Comparison of ENCODE assay signal across 8 cellular contexts in the genomic region with DNA sequence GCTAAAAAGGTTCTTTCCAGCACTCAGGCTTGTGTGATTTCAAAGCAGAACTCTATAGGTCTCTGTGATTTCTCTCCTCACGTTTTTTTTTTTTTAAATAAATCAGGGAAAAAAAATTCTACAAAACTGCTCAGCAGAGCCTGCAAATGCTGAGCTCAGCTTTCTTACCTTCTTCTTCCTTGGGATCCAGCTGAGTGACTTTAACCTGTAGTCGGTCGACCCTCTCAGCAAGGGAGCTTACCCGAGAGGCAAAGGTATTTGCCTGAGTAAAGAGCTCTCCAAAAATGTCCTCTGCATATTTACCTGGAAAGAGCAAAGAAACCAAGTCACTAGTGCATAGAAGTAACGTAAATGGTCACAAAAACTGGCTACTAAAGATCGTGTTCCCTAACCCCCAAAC. TPM values are rescaled to one million over a fixed set of nuclear protein-coding genes. Genes with fewer than 3 reads are reported as not detected.
A peak's percentile ranks its signal among the peaks of the same experiment; 100 is the strongest.
DNase-seq lines count a peak whose midpoint lies in the region; ATAC-seq and TF ChIP-seq lines count a peak whose summit lies in the region.

No MANE protein-coding gene starts in this region.

- ATAC-seq in HG03175 (IDR thresholded peaks at IDR 0.05; ENCODE audit: unreplicated experiment) (no peak), HG02852 (IDR thresholded peaks at IDR 0.05; ENCODE audit: unreplicated experiment) (no peak)

- no peaks in the 10 kb centered on the region for H3K27me3 ChIP-seq in tibial artery

- peak overlapping the region; percentile 89 for H3K27ac Mint-ChIP-seq in activated T-cell treated with anti-CD3 and anti-CD28 coated beads, Interleukin-2, amount 50 U/mL, for 24 hours
- peak overlapping the region; percentile 82 for H3K27ac Mint-ChIP-seq in activated T-helper 2 cell treated with anti-CD3 and anti-CD28 coated beads, Interferon-gamma antibody, Interleukin-2, Interleukin-4, amounts not matched to agents 10 μg/mL and 5 μg/mL and 100 μg/mL, durations not matched to agents 14 hours and 24 hours and 36 hours

- H3K4me1 ChIP-seq in tibial artery: peaks cover 8 to 77% (median 50%) of the 10 kb centered on the region in 4 donors

- intact Hi-C loops in activated T-helper 2 cell treated with anti-CD3 and anti-CD28 coated beads, Interferon-gamma antibody, Interleukin-2, Interleukin-4, amounts not matched to agents 10 μg/mL and 5 μg/mL and 100 μg/mL, durations not matched to agents 14 hours and 24 hours and 36 hours (cut with micrococcal nuclease): loop anchor here (1.0 to 2.0 kb wide), 2 partner anchors 26 to 64 kb away; no protein-coding TSS in a partner anchor
- intact Hi-C loops in tibial artery (cut with DNase I; ENCODE audit: low total_unique reads): loop anchor here (5.0 kb wide), 1 partner anchor 184 kb away; a partner anchor contains a TSS

- peaks cover 39 to 44% (median 41%) of the 10 kb centered on the region in 3 donors for H3K36me3 ChIP-seq in tibial artery

- no peaks in the 10 kb centered on the region for H3K9me3 Mint-ChIP-seq in activated T-cell treated with anti-CD3 and anti-CD28 coated beads, Interleukin-2, amount 50 U/mL, for 24 hours
- H3K9me3 Mint-ChIP-seq in activated T-helper 2 cell treated with anti-CD3 and anti-CD28 coated beads, Interferon-gamma antibody, Interleukin-2, Interleukin-4, amounts not matched to agents 10 μg/mL and 5 μg/mL and 100 μg/mL, durations not matched to agents 14 hours and 24 hours and 36 hours: no peaks in the 10 kb centered on the region

- H3K4me3 Mint-ChIP-seq in activated T-cell treated with anti-CD3 and anti-CD28 coated beads, Interleukin-2, amount 50 U/mL, for 24 hours: peak overlapping the region; percentile 18
- no peak overlapping the region for H3K4me3 Mint-ChIP-seq in activated T-helper 2 cell treated with anti-CD3 and anti-CD28 coated beads, Interferon-gamma antibody, Interleukin-2, Interleukin-4, amounts not matched to agents 10 μg/mL and 5 μg/mL and 100 μg/mL, durations not matched to agents 14 hours and 24 hours and 36 hours (ENCODE audit: low read depth)

- H3K36me3 Mint-ChIP-seq in activated T-cell treated with anti-CD3 and anti-CD28 coated beads, Interleukin-2, amount 50 U/mL, for 24 hours (ENCODE audit: low read depth): peaks cover 70% of the 10 kb centered on the region
- peaks cover 62% of the 10 kb centered on the region for H3K36me3 Mint-ChIP-seq in activated T-helper 2 cell treated with anti-CD3 and anti-CD28 coated beads, Interferon-gamma antibody, Interleukin-2, Interleukin-4, amounts not matched to agents 10 μg/mL and 5 μg/mL and 100 μg/mL, durations not matched to agents 14 hours and 24 hours and 36 hours (ENCODE audit: low read depth)

- H3K9me3 ChIP-seq in tibial artery: no peaks in the 10 kb centered on the region

- no peak overlapping the region for H3K4me3 ChIP-seq in tibial artery

- no peak for TF ChIP-seq CTCF in tibial artery (IDR thresholded peaks at IDR 0.05)

- no peaks in the 10 kb centered on the region for H3K27me3 Mint-ChIP-seq in activated T-cell treated with anti-CD3 and anti-CD28 coated beads, Interleukin-2, amount 50 U/mL, for 24 hours
- no peaks in the 10 kb centered on the region for H3K27me3 Mint-ChIP-seq in activated T-helper 2 cell treated with anti-CD3 and anti-CD28 coated beads, Interferon-gamma antibody, Interleukin-2, Interleukin-4, amounts not matched to agents 10 μg/mL and 5 μg/mL and 100 μg/mL, durations not matched to agents 14 hours and 24 hours and 36 hours (ENCODE audit: low read depth)

- peak overlapping the region; percentile 78 to 81 for H3K27ac ChIP-seq in tibial artery

- DNase-seq in activated T-cell treated with anti-CD3 and anti-CD28 coated beads, Interleukin-2, amount 50 U/mL, for 24 hours: no peak
- DNase-seq in activated T-cell treated with anti-CD3 and anti-CD28 coated beads, Interleukin-2, amount 50 U/mL, for 1 hour: no peak
- no peak for DNase-seq in activated T-helper 2 cell treated with anti-CD3 and anti-CD28 coated beads, Interferon-gamma antibody, Interleukin-2, Interleukin-4, amounts not matched to agents 10 μg/mL and 5 μg/mL and 100 μg/mL, durations not matched to agents 14 hours and 24 hours and 36 hours (ENCODE audit: low spot score)
- peak; percentile 65 for DNase-seq in left kidney (ENCODE audit: low read depth, low spot score)
- no peak for DNase-seq in tibial artery
- no peak for DNase-seq in MV-4-11 (lab: John Stamatoyannopoulos, UW)

- peaks cover 63% of the 10 kb centered on the region for H3K4me1 Mint-ChIP-seq in activated T-cell treated with anti-CD3 and anti-CD28 coated beads, Interleukin-2, amount 50 U/mL, for 24 hours (ENCODE audit: low read depth)
- H3K4me1 Mint-ChIP-seq in activated T-helper 2 cell treated with anti-CD3 and anti-CD28 coated beads, Interferon-gamma antibody, Interleukin-2, Interleukin-4, amounts not matched to agents 10 μg/mL and 5 μg/mL and 100 μg/mL, durations not matched to agents 14 hours and 24 hours and 36 hours (ENCODE audit: low read depth): peaks cover 49% of the 10 kb centered on the region

RNA-seq across cellular contexts. Expression of a gene that starts 26.4 kb away (rescaled TPM):
- total RNA-seq in activated T-helper 2 cell treated with anti-CD3 and anti-CD28 coated beads, Interferon-gamma antibody, Interleukin-2, Interleukin-4, amounts not matched to agents 10 μg/mL and 5 μg/mL and 100 μg/mL, durations not matched to agents 14 hours and 24 hours and 36 hours: 3.7 and 3.9 TPM in 2 replicates

RNA-seq across cellular contexts. Expression of a gene that starts 35.7 kb away (rescaled TPM):
- total RNA-seq in activated T-helper 2 cell treated with anti-CD3 and anti-CD28 coated beads, Interferon-gamma antibody, Interleukin-2, Interleukin-4, amounts not matched to agents 10 μg/mL and 5 μg/mL and 100 μg/mL, durations not matched to agents 14 hours and 24 hours and 36 hours: not detected in 2 replicates

RNA-seq across cellular contexts. Expression of a gene that starts 44.2 kb away (rescaled TPM):
- not detected in 2 replicates for total RNA-seq in activated T-helper 2 cell treated with anti-CD3 and anti-CD28 coated beads, Interferon-gamma antibody, Interleukin-2, Interleukin-4, amounts not matched to agents 10 μg/mL and 5 μg/mL and 100 μg/mL, durations not matched to agents 14 hours and 24 hours and 36 hours

RNA-seq across cellular contexts. Expression of a gene that starts 52.0 kb away (rescaled TPM):
- total RNA-seq in activated T-helper 2 cell treated with anti-CD3 and anti-CD28 coated beads, Interferon-gamma antibody, Interleukin-2, Interleukin-4, amounts not matched to agents 10 μg/mL and 5 μg/mL and 100 μg/mL, durations not matched to agents 14 hours and 24 hours and 36 hours: 15.8 and 22.0 TPM in 2 replicates
